ENCODE assay signal across 18 cellular contexts in the genomic region with DNA sequence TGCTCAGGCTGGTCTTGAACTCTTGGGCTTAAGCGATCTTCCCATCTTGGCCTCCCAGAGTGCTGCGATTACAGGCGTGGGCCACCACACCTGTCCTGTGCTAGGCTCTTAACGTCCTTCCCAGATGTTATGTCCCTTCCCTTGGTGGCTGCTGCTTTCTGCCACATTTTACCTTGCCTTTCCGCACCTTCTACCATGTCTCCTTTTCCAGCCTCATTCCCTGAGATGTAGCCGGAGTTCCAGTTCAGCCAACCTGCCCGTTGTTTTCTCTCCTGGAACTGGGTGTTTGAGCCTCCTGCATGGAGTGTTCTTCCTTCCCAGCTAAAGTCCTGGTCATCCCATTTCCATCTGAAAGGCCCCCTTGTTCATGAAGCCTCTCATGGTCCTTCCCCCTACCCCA.
"Had no signal": no experiment of that assay in that cellular context is flagged by ENCODE, and none has a peak within 500 bp of the region (broad histone marks: within the 10 kb centered on the region; RNA-seq: fewer than 3 reads in every experiment).

No MANE protein-coding gene starts in this region.

- ATAC-seq: activated CD8-positive, alpha-beta T cell treated with anti-CD3 and anti-CD28 coated beads, Interleukin-2, amount 10 ng/mL, durations not matched to agents 7 days and 5 days; heart left ventricle; left colon; mucosa of descending colon; SK-N-SH treated with all-trans-retinoic acid at 6 μM for 48 hours; stimulated activated naive CD8-positive, alpha-beta T cell treated with anti-CD3 and anti-CD28 coated beads, Interleukin-15, Interleukin-2, amounts not matched to agents 100 U/mL and 50 U/mL, for 24 hours had no signal

- H3K27me3 Mint-ChIP-seq: activated B cell treated with CpG ODN at 0.5 μM for 24 hours; activated naive CD8-positive, alpha-beta T cell treated with anti-CD3 and anti-CD28 coated beads for 36 hours had no signal

- H3K9me3 ChIP-seq: heart left ventricle, mucosa of descending colon, ovary, prostate gland, upper lobe of left lung had no signal

- H3K27me3 ChIP-seq: dorsolateral prefrontal cortex, heart left ventricle, ovary, upper lobe of left lung had no signal

- H3K4me3 Mint-ChIP-seq: activated B cell treated with CpG ODN at 0.5 μM for 24 hours; activated CD8-positive, alpha-beta T cell treated with anti-CD3 and anti-CD28 coated beads, Interleukin-2, amount 10 ng/mL, durations not matched to agents 7 days and 5 days; activated naive CD8-positive, alpha-beta T cell treated with anti-CD3 and anti-CD28 coated beads for 36 hours had no signal

- DNase-seq: activated B cell treated with CpG ODN at 0.5 μM for 24 hours; activated CD4-positive, alpha-beta T cell treated with anti-CD3 and anti-CD28 coated beads for 48 hours; activated CD8-positive, alpha-beta T cell treated with anti-CD3 and anti-CD28 coated beads, Interleukin-2, amount 10 ng/mL, durations not matched to agents 7 days and 5 days; activated naive CD8-positive, alpha-beta T cell treated with anti-CD3 and anti-CD28 coated beads for 36 hours; central memory CD4-positive, alpha-beta T cell; dorsolateral prefrontal cortex; heart left ventricle; left colon; mesenchymal stem cell; mucosa of descending colon; ovary; stimulated activated CD4-positive, alpha-beta T cell treated with anti-CD3 and anti-CD28 coated beads, Interleukin-4, amount 100 ng/mL, for 1 hour; stimulated activated naive CD8-positive, alpha-beta T cell treated with anti-CD3 and anti-CD28 coated beads, Interleukin-15, Interleukin-2, amounts not matched to agents 100 U/mL and 50 U/mL, for 24 hours; T-helper 1 cell; T1000; upper lobe of left lung had no signal

- H3K27ac ChIP-seq: dorsolateral prefrontal cortex, heart left ventricle, ovary, prostate gland, upper lobe of left lung had no signal

- H3K27ac Mint-ChIP-seq: activated B cell treated with CpG ODN at 0.5 μM for 24 hours; activated CD8-positive, alpha-beta T cell treated with anti-CD3 and anti-CD28 coated beads, Interleukin-2, amount 10 ng/mL, durations not matched to agents 7 days and 5 days; activated naive CD8-positive, alpha-beta T cell treated with anti-CD3 and anti-CD28 coated beads for 36 hours had no signal

- H3K9me3 Mint-ChIP-seq: activated B cell treated with CpG ODN at 0.5 μM for 24 hours; activated naive CD8-positive, alpha-beta T cell treated with anti-CD3 and anti-CD28 coated beads for 36 hours had no signal

- H3K36me3 ChIP-seq: heart left ventricle, ovary, prostate gland, upper lobe of left lung had no signal

- H3K4me3 ChIP-seq: dorsolateral prefrontal cortex, heart left ventricle, mucosa of descending colon, ovary, prostate gland, upper lobe of left lung had no signal
